Comparison of ENCODE assay signal across 1 cellular context in the genomic region with DNA sequence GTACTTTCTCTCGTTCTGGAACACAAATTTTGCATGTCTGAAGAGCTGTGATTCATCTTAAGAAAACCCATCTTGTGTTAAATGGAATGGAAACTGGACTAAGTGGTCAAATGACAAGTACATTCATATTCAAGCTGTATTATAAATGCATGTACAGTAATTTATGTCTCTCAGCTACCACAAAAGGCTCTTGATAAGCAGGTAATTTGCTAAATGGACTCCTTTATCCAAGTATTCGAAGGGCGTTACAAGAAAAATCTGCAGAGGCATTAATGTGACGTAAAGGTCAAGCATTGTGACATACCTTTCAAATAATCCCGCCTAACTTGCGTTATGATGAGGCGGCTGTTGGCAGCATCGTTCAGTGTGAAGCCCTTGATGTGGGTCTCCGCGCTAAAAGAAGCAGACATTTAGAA.
TF ChIP-seq lines count a peak whose summit lies in the region.

No MANE protein-coding gene starts in this region.

TF ChIP-seq in GM12878, 131 proteins besides CTCF, POLR2A, EP300 and RAD21:
- TF ChIP-seq ZNF217 (IDR thresholded peaks at IDR 0.05) (peak; percentile 31; the same call in 1 of the 2 replicates), BCL11A (IDR thresholded peaks at IDR 0.05; ENCODE audit: low read depth, low read length) (peak; percentile 17; the same call in 1 of the 2 replicates), HDAC6 (IDR thresholded peaks at IDR 0.05; ENCODE audit: unreplicated experiment) (no peak), RUNX3 (IDR thresholded peaks at IDR 0.05; ENCODE audit: low read length) (peak; percentile 58), IRF4 (IDR thresholded peaks at IDR 0.05; ENCODE audit: low read depth, low read length) (0 out of 2 replicates have a peak, but pooled peaks have one; percentile 34), MTA2 (IDR thresholded peaks at IDR 0.05; ENCODE audit: low read depth) (peak; percentile 54; the same call in 1 of the 2 replicates), JUNB (IDR thresholded peaks at IDR 0.05) (peak; percentile 70; the same call in 1 of the 2 replicates), CREB1 (IDR thresholded peaks at IDR 0.05; ENCODE audit: low read depth) (0 out of 2 replicates have a peak, but pooled peaks have one; percentile 17), IKZF2 (IDR thresholded peaks at IDR 0.05) (peak in 1 of 2 experiments; percentile 27; a peak in 1 of 4 replicates), KAT2A (conservative IDR thresholded peaks at IDR 0.05; ENCODE audit: control insufficient read depth, low read depth, low read length) (no peak)
- TF ChIP-seq, protein P1, sequence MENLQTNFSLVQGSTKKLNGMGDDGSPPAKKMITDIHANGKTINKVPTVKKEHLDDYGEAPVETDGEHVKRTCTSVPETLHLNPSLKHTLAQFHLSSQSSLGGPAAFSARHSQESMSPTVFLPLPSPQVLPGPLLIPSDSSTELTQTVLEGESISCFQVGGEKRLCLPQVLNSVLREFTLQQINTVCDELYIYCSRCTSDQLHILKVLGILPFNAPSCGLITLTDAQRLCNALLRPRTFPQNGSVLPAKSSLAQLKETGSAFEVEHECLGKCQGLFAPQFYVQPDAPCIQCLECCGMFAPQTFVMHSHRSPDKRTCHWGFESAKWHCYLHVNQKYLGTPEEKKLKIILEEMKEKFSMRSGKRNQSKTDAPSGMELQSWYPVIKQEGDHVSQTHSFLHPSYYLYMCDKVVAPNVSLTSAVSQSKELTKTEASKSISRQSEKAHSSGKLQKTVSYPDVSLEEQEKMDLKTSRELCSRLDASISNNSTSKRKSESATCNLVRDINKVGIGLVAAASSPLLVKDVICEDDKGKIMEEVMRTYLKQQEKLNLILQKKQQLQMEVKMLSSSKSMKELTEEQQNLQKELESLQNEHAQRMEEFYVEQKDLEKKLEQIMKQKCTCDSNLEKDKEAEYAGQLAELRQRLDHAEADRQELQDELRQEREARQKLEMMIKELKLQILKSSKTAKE (IDR thresholded peaks at IDR 0.05; ENCODE audit: low read depth, poor library complexity, severe bottlenecking) = peak; percentile 72
- TF ChIP-seq, protein P2, sequence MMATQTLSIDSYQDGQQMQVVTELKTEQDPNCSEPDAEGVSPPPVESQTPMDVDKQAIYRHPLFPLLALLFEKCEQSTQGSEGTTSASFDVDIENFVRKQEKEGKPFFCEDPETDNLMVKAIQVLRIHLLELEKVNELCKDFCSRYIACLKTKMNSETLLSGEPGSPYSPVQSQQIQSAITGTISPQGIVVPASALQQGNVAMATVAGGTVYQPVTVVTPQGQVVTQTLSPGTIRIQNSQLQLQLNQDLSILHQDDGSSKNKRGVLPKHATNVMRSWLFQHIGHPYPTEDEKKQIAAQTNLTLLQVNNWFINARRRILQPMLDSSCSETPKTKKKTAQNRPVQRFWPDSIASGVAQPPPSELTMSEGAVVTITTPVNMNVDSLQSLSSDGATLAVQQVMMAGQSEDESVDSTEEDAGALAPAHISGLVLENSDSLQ (IDR thresholded peaks at IDR 0.05) = no peak
- TF ChIP-seq, protein P3, sequence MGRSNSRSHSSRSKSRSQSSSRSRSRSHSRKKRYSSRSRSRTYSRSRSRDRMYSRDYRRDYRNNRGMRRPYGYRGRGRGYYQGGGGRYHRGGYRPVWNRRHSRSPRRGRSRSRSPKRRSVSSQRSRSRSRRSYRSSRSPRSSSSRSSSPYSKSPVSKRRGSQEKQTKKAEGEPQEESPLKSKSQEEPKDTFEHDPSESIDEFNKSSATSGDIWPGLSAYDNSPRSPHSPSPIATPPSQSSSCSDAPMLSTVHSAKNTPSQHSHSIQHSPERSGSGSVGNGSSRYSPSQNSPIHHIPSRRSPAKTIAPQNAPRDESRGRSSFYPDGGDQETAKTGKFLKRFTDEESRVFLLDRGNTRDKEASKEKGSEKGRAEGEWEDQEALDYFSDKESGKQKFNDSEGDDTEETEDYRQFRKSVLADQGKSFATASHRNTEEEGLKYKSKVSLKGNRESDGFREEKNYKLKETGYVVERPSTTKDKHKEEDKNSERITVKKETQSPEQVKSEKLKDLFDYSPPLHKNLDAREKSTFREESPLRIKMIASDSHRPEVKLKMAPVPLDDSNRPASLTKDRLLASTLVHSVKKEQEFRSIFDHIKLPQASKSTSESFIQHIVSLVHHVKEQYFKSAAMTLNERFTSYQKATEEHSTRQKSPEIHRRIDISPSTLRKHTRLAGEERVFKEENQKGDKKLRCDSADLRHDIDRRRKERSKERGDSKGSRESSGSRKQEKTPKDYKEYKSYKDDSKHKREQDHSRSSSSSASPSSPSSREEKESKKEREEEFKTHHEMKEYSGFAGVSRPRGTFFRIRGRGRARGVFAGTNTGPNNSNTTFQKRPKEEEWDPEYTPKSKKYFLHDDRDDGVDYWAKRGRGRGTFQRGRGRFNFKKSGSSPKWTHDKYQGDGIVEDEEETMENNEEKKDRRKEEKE (IDR thresholded peaks at IDR 0.05) = no peak
